17 cellular contexts compared by ENCODE assay signal in genomic region chr5:31380049-31380448, GRCh38.
DNase-seq lines count a peak whose midpoint lies in the region; ATAC-seq and TF ChIP-seq lines count a peak whose summit lies in the region.
"Had no signal": no experiment of that assay in that cellular context is flagged by ENCODE, and none has a peak within 500 bp of the region (broad histone marks: within the 10 kb centered on the region; RNA-seq: fewer than 3 reads in every experiment).

No MANE protein-coding gene starts in this region.

- H4K20me1 ChIP-seq in SK-N-SH (ENCODE audit: insufficient read depth) = no peaks in the 10 kb centered on the region
- H4K20me1 ChIP-seq: BLaER1 treated with 17β-estradiol and CSF1 and Interleukin-3, amounts not matched to agents 10 nM and 100 nM had no signal

- H3K27ac ChIP-seq in SK-N-SH (ENCODE audit: low read depth in 2 of 2, low read length in 1 of 2) = no peak overlapping the region
- H3K27ac ChIP-seq: 22Rv1; A549; BLaER1 treated with 17β-estradiol and CSF1 and Interleukin-3, amounts not matched to agents 10 nM and 100 nM; C4-2B had no signal

- H3K9me3 ChIP-seq in SK-N-SH = no peaks in the 10 kb centered on the region
- H3K9me3 ChIP-seq: A549; BLaER1 treated with 17β-estradiol and CSF1 and Interleukin-3, amounts not matched to agents 10 nM and 100 nM; Caco-2 had no signal

- no peak overlapping the region for H3K4me3 ChIP-seq in SK-N-SH (ENCODE audit: low read depth in 2 of 2, low read length in 1 of 2)
- H3K4me3 ChIP-seq: A549; BLaER1 treated with 17β-estradiol and CSF1 and Interleukin-3, amounts not matched to agents 10 nM and 100 nM; GM12878 had no signal

- H2AFZ ChIP-seq in SK-N-SH (ENCODE audit: low read depth) = no peak overlapping the region

- POLR2A ChIA-PET in SK-N-SH (lab: Yijun Ruan, JAX) = no interaction called here

- H3K4me1 ChIP-seq in SK-N-SH (ENCODE audit: control insufficient read depth in 1 of 2, insufficient read depth in 2 of 2, low read depth in 1 of 2, low read length in 1 of 2) = peaks cover 4 to 12% of the 10 kb centered on the region in 2 experiments; a peak in 2 of 4 replicates
- H3K4me1 ChIP-seq: A549, Caco-2 had no signal

- H3K9me2 ChIP-seq in SK-N-SH = no peaks in the 10 kb centered on the region

- TF ChIP-seq CTCF in SK-N-SH (IDR thresholded peaks at IDR 0.05) = no peak

- TF ChIP-seq EP300 in SK-N-SH (IDR thresholded peaks at IDR 0.05; ENCODE audit: borderline replicate concordance in 1 of 2, low read depth in 1 of 2, low read length in 1 of 2) = no peak

- 88% methylated on average over 4 of the region's 4 CpGs for WGBS in SK-N-SH (ENCODE audit: low lambda C conversion rate)

- CTCF ChIA-PET in SK-N-SH (lab: Yijun Ruan, JAX) = interaction anchor here (1.1 kb wide), 1 partner anchor 109 kb away, joined by 3 read pairs; no protein-coding TSS in a partner anchor

- no peaks in the 10 kb centered on the region for H3F3A ChIP-seq in SK-N-SH (replicated peaks; ENCODE audit: insufficient read depth)

- no peaks in the 10 kb centered on the region for H3K79me2 ChIP-seq in SK-N-SH (ENCODE audit: insufficient read depth)

- H3K9ac ChIP-seq in SK-N-SH = no peak overlapping the region
- H3K9ac ChIP-seq: BLaER1 treated with 17β-estradiol and CSF1 and Interleukin-3, amounts not matched to agents 10 nM and 100 nM had no signal

- no peaks in the 10 kb centered on the region for H3K27me3 ChIP-seq in SK-N-SH (ENCODE audit: insufficient read depth)
- H3K27me3 ChIP-seq: BLaER1 treated with 17β-estradiol and CSF1 and Interleukin-3, amounts not matched to agents 10 nM and 100 nM had no signal

- H3K4me2 ChIP-seq in SK-N-SH = no peak overlapping the region
- H3K4me2 ChIP-seq: A549; BLaER1 treated with 17β-estradiol and CSF1 and Interleukin-3, amounts not matched to agents 10 nM and 100 nM had no signal

- DNase-seq in SK-N-SH = no peak
- DNase-seq in GF-D8 (lab: John Stamatoyannopoulos, UW) = peak; percentile 2
- peak; percentile 24 for DNase-seq in SK-N-DZ (ENCODE audit: low spot score)
- no peak for DNase-seq in iPS-NIHi7 (ENCODE audit: extremely low spot score)
- DNase-seq: AML-193; Caco-2; Calu3; CD4-positive, alpha-beta T cell; CD8-positive, alpha-beta T cell; DMS79 treated with DMSO at 0.1 percent for 48 hours had no signal

- ATAC-seq in SK-N-SH treated with all-trans-retinoic acid at 6 μM for 48 hours (no peak), HG03442 (IDR thresholded peaks at IDR 0.05; ENCODE audit: unreplicated experiment) (no peak)
- ATAC-seq: A549; CD8-positive, alpha-beta T cell; GM12878 had no signal

- no peak for TF ChIP-seq RAD21 in SK-N-SH (IDR thresholded peaks at IDR 0.05; ENCODE audit: low read length)

- H3K36me3 ChIP-seq in SK-N-SH (replicated peaks in 1 of 2; ENCODE audit: control insufficient read depth in 1 of 2, insufficient read depth in 2 of 2, low read length in 1 of 2) = no peaks in the 10 kb centered on the region
- H3K36me3 ChIP-seq: BLaER1 treated with 17β-estradiol and CSF1 and Interleukin-3, amounts not matched to agents 10 nM and 100 nM had no signal

TF ChIP-seq in SK-N-SH, 30 proteins besides CTCF, POLR2A, EP300 and RAD21:
- TF ChIP-seq EZH2phosphoT487 (IDR thresholded peaks at IDR 0.05; ENCODE audit: borderline replicate concordance, low read depth) = no peak
- TF ChIP-seq REST (IDR thresholded peaks at IDR 0.05; ENCODE audit: low read depth, low read length) = no peak
- TF ChIP-seq GATA2 (CRISPR knock-in tag; IDR thresholded peaks at IDR 0.05) = peak; percentile 12; the same call in 1 of the 2 replicates
- no peak for TF ChIP-seq POLR2AphosphoS5 (IDR thresholded peaks at IDR 0.05; ENCODE audit: low read depth, low read length)
- TF ChIP-seq FOXJ3 (CRISPR knock-in tag; IDR thresholded peaks at IDR 0.05) = no peak

TF ChIP-seq in SK-N-SH treated with all-trans-retinoic acid at 6 μM for 48 hours, 23 proteins besides CTCF, POLR2A, EP300 and RAD21:
- no peak for TF ChIP-seq ISL1 (CRISPR knock-in tag; IDR thresholded peaks at IDR 0.05)
- no peak for TF ChIP-seq PPARA (CRISPR knock-in tag; IDR thresholded peaks at IDR 0.05; ENCODE audit: borderline replicate concordance)
- no peak for TF ChIP-seq ESRRG (CRISPR knock-in tag; IDR thresholded peaks at IDR 0.05)
- TF ChIP-seq PATZ1 (CRISPR knock-in tag; IDR thresholded peaks at IDR 0.05; ENCODE audit: borderline replicate concordance) = no peak
- TF ChIP-seq ZFP3 (CRISPR knock-in tag; IDR thresholded peaks at IDR 0.05) = no peak
- no peak for TF ChIP-seq ZFP30 (CRISPR knock-in tag; IDR thresholded peaks at IDR 0.05)
- no peak for TF ChIP-seq TOX (CRISPR knock-in tag; IDR thresholded peaks at IDR 0.05; ENCODE audit: borderline replicate concordance)
- TF ChIP-seq OSR1 (CRISPR knock-in tag; IDR thresholded peaks at IDR 0.05) = no peak
- TF ChIP-seq GLIS3 (CRISPR knock-in tag; IDR thresholded peaks at IDR 0.05) = no peak
- TF ChIP-seq ARNTL (CRISPR knock-in tag; IDR thresholded peaks at IDR 0.05; ENCODE audit: borderline replicate concordance, low read depth) = no peak
- TF ChIP-seq TSHZ2 (CRISPR knock-in tag; IDR thresholded peaks at IDR 0.05) = no peak
- TF ChIP-seq ZC3H10 (CRISPR knock-in tag; IDR thresholded peaks at IDR 0.05) = no peak

Comparison
In these comparisons a context has a peak if more than half of its experiments do, and no peak if none do; other contexts are left out.
1. DNase-seq: peak in GF-D8 (single experiment) and SK-N-DZ (single experiment); none in SK-N-SH (single experiment) and iPS-NIHi7 (single experiment).